ENCODE assay signal across 8 cellular contexts in genomic region chr16:10949424-10949970, GRCh38. TPM values are rescaled to one million over a fixed set of nuclear protein-coding genes. Genes with fewer than 3 reads are reported as not detected.
DNase-seq lines count a peak whose midpoint lies in the region; ATAC-seq and TF ChIP-seq lines count a peak whose summit lies in the region.

No MANE protein-coding gene starts in this region.

- peaks cover 83% of the 10 kb centered on the region for H3K4me1 ChIP-seq in BLaER1
- peaks cover 20 to 37% of the 10 kb centered on the region in 2 donors for H3K4me1 ChIP-seq in thoracic aorta (ENCODE audit: control insufficient read depth in 1 of 2, low read depth in 2 of 2)

- H3K36me3 ChIP-seq in BLaER1, result no peaks in the 10 kb centered on the region
- no peaks in the 10 kb centered on the region for H3K36me3 ChIP-seq in thoracic aorta

- H3K27me3 ChIP-seq in BLaER1 (no peaks in the 10 kb centered on the region), thoracic aorta (replicated peaks; ENCODE audit: insufficient read depth) (no peaks in the 10 kb centered on the region)

- H3K27ac ChIP-seq in BLaER1, result peak overlapping the region; percentile 45
- H3K27ac ChIP-seq in thoracic aorta, result no peak overlapping the region

- ATAC-seq in GM19035 (IDR thresholded peaks at IDR 0.05; ENCODE audit: unreplicated experiment) (peak; percentile 46), HG03097 (IDR thresholded peaks at IDR 0.05; ENCODE audit: low FRiP score, unreplicated experiment) (peak; percentile 68), thoracic aorta (ENCODE audit: insufficient number of reproducible peaks, low FRiP score, low read depth) (no peak)

- DNase-seq in RPMI7951 (ENCODE audit: low read depth) (peak; percentile 22), choroid plexus epithelial cell (ENCODE audit: low read depth) (peak; percentile 83), thoracic aorta (ENCODE audit: low spot score) (no peak), NCI-H2227 treated with DMSO at 0.1 percent for 48 hours (lab: John Stamatoyannopoulos, UW) (no peak), NCI-H2029 (lab: John Stamatoyannopoulos, UW) (no peak)

- TF ChIP-seq CTCF in choroid plexus epithelial cell (conservative IDR thresholded peaks at IDR 0.05; ENCODE audit: low read depth, low read length), result peak; percentile 23
- TF ChIP-seq CTCF in thoracic aorta (IDR thresholded peaks at IDR 0.05), result peak; percentile 38

- H3K4me3 ChIP-seq in BLaER1, result no peak overlapping the region
- H3K4me3 ChIP-seq in choroid plexus epithelial cell (ENCODE audit: low read depth, low read length), result no peak overlapping the region
- H3K4me3 ChIP-seq in thoracic aorta, result no peak overlapping the region

- peak overlapping the region; percentile 78 for H3K4me2 ChIP-seq in BLaER1

- H3K9me3 ChIP-seq in BLaER1 (no peaks in the 10 kb centered on the region), thoracic aorta (no peaks in the 10 kb centered on the region)

- peaks cover 78% of the 10 kb centered on the region for H4K20me1 ChIP-seq in BLaER1

- peak overlapping the region; percentile 54; the same call in 1 of the 2 replicates for H3K9ac ChIP-seq in BLaER1

RNA-seq across cellular contexts. Expression of gene CLEC16A, which starts 5.1 kb away (rescaled TPM):
- 8.7 and 8.8 TPM in 2 replicates for total RNA-seq in RPMI7951 (2014; rRNA removed; shearing (Covaris generic))
- 10 to 100 TPM; 46.6 to 47.6 TPM for total RNA-seq in thoracic aorta

RNA-seq across cellular contexts. Expression of gene DEXI, which starts 7.2 kb away (rescaled TPM):
- 39.4 and 44.8 TPM in 2 replicates for total RNA-seq in RPMI7951 (2014; rRNA removed; shearing (Covaris generic))
- total RNA-seq in thoracic aorta, result 100 to 1,000 TPM; 120 to 157 TPM

Comparison
In these comparisons a context has a peak if more than half of its experiments do, and no peak if none do; other contexts are left out.
1. DNase-seq: peak in RPMI7951 (single experiment) and choroid plexus epithelial cell (single experiment); none in thoracic aorta (single experiment), NCI-H2227 treated with DMSO at 0.1 percent for 48 hours (single experiment) and NCI-H2029 (single experiment).